Comparison of ENCODE assay signal across 1 cellular context in the genomic region with DNA sequence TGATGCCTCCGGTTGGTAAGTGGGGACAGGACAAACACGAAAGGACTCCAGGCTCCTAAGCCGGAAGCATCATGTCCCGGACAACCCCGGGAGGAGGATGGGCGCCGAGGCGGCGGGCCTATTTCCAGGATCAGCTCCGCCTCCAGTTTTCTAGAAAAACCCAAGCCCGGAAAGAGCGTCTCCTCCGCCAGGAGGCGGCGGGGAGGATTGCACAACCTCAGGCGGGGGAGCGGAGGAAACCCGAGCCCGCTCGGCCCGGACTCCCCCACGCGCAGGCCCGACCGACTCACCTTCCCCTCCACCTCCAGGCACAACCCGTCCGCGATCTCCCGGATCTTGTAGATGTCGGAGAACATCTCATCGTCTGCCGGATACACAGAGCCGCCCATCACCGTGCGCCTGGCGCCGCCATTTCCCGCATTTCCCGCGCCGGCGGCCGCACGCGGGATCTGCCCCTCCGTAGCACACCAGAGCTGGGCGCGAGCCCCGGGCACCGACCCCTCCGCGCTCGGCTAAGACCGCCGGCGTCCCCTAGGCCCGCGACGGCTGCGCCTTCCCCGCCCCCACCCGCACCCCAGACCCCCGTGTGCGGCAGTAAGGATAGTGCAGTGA.
TF ChIP-seq lines count a peak whose summit lies in the region.

No MANE protein-coding gene starts in this region.

TF ChIP-seq in HEK293, 187 proteins besides CTCF, POLR2A, EP300 and RAD21 (continued from another document and continues in another):
- TF ChIP-seq REST (tag by site-specific recombination; IDR thresholded peaks at IDR 0.05) (no peak; the same call in 1 of the 2 replicates), ZNF626 (tag by site-specific recombination; IDR thresholded peaks at IDR 0.05) (no peak), ZBTB17 (tag by site-specific recombination; IDR thresholded peaks at IDR 0.05) (peak; percentile 91), ZNF776 (tag by site-specific recombination; IDR thresholded peaks at IDR 0.05; ENCODE audit: borderline replicate concordance) (no peak), ZBTB48 (tag by site-specific recombination; IDR thresholded peaks at IDR 0.05) (no peak), KLF9 (tag by site-specific recombination; IDR thresholded peaks at IDR 0.05; ENCODE audit: low read depth) (no peak), ZNF324 (tag by site-specific recombination; IDR thresholded peaks at IDR 0.05) (no peak; the same call in 1 of the 2 replicates), ZNF239 (tag by site-specific recombination; IDR thresholded peaks at IDR 0.05) (no peak), GFI1B (tag by site-specific recombination; IDR thresholded peaks at IDR 0.05) (no peak), KLF8 (tag by site-specific recombination; IDR thresholded peaks at IDR 0.05) (no peak), ZNF302 (tag by site-specific recombination; IDR thresholded peaks at IDR 0.05; ENCODE audit: low read depth) (no peak), ZNF248 (tag by site-specific recombination; IDR thresholded peaks at IDR 0.05) (no peak), ZNF548 (tag by site-specific recombination; IDR thresholded peaks at IDR 0.05) (no peak), GLIS1 (tag by site-specific recombination; IDR thresholded peaks at IDR 0.05) (no peak; the same call in 1 of the 2 replicates), BCL11A (tag by site-specific recombination; IDR thresholded peaks at IDR 0.05; ENCODE audit: low read depth) (no peak), KLF1 (tag by site-specific recombination; IDR thresholded peaks at IDR 0.05) (no peak), ZNF610 (tag by site-specific recombination; IDR thresholded peaks at IDR 0.05; ENCODE audit: borderline replicate concordance) (no peak; the same call in 1 of the 2 replicates), ZNF112 (tag by site-specific recombination; IDR thresholded peaks at IDR 0.05) (no peak), ZFP41 (tag by site-specific recombination; IDR thresholded peaks at IDR 0.05; ENCODE audit: borderline replicate concordance) (no peak), ZBTB1 (tag by site-specific recombination; IDR thresholded peaks at IDR 0.05) (0 out of 2 replicates have a peak, but pooled peaks have one; percentile 25), YY2 (tag by site-specific recombination; IDR thresholded peaks at IDR 0.05) (no peak), ZNF768 (tag by site-specific recombination; IDR thresholded peaks at IDR 0.05) (no peak), ZNF16 (tag by site-specific recombination; IDR thresholded peaks at IDR 0.05; ENCODE audit: low read depth) (no peak), PRDM4 (tag by site-specific recombination; IDR thresholded peaks at IDR 0.05) (no peak; the same call in 1 of the 2 replicates), ZSCAN5A (tag by site-specific recombination; IDR thresholded peaks at IDR 0.05) (no peak), KLF10 (tag by site-specific recombination; IDR thresholded peaks at IDR 0.05) (no peak), YY1 (tag by site-specific recombination; IDR thresholded peaks at IDR 0.05) (peak; percentile 89), ZNF423 (tag by site-specific recombination; IDR thresholded peaks at IDR 0.05) (no peak), ZNF132 (tag by site-specific recombination; IDR thresholded peaks at IDR 0.05; ENCODE audit: borderline replicate concordance) (no peak), TSHZ1 (tag by site-specific recombination; IDR thresholded peaks at IDR 0.05; ENCODE audit: borderline replicate concordance) (no peak), ZNF580 (tag by site-specific recombination; IDR thresholded peaks at IDR 0.05) (no peak), ZNF146 (tag by site-specific recombination; IDR thresholded peaks at IDR 0.05) (peak; percentile 3; the same call in 1 of the 2 replicates), ZNF280D (tag by site-specific recombination; IDR thresholded peaks at IDR 0.05) (no peak), MYNN (tag by site-specific recombination; IDR thresholded peaks at IDR 0.05; ENCODE audit: borderline replicate concordance) (no peak), ZNF704 (tag by site-specific recombination; IDR thresholded peaks at IDR 0.05) (no peak), ZNF707 (tag by site-specific recombination; IDR thresholded peaks at IDR 0.05) (no peak), BCL11B (tag by site-specific recombination; IDR thresholded peaks at IDR 0.05; ENCODE audit: low read depth) (no peak), ZNF585B (tag by site-specific recombination; IDR thresholded peaks at IDR 0.05) (no peak)
- TF ChIP-seq, protein P1, sequence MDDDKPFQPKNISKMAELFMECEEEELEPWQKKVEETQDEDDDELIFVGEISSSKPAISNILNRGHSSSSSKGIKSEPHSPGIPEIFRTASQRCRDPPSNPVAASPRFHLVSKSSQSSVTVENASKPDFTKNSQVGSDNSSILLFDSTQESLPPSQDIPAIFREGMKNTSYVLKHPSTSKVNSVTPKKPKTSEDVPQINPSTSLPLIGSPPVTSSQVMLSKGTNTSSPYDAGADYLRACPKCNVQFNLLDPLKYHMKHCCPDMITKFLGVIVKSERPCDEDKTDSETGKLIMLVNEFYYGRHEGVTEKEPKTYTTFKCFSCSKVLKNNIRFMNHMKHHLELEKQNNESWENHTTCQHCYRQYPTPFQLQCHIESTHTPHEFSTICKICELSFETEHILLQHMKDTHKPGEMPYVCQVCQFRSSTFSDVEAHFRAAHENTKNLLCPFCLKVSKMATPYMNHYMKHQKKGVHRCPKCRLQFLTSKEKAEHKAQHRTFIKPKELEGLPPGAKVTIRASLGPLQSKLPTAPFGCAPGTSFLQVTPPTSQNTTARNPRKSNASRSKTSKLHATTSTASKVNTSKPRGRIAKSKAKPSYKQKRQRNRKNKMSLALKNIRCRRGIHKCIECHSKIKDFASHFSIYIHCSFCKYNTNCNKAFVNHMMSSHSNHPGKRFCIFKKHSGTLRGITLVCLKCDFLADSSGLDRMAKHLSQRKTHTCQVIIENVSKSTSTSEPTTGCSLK (tag by site-specific recombination; IDR thresholded peaks at IDR 0.05) = no peak
- TF ChIP-seq, protein P2, sequence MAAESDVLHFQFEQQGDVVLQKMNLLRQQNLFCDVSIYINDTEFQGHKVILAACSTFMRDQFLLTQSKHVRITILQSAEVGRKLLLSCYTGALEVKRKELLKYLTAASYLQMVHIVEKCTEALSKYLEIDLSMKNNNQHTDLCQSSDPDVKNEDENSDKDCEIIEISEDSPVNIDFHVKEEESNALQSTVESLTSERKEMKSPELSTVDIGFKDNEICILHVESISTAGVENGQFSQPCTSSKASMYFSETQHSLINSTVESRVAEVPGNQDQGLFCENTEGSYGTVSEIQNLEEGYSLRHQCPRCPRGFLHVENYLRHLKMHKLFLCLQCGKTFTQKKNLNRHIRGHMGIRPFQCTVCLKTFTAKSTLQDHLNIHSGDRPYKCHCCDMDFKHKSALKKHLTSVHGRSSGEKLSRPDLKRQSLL (tag by site-specific recombination; IDR thresholded peaks at IDR 0.05) = peak; percentile 56; the same call in 1 of the 2 replicates
